29 cellular contexts compared by ENCODE assay signal in the genomic region with DNA sequence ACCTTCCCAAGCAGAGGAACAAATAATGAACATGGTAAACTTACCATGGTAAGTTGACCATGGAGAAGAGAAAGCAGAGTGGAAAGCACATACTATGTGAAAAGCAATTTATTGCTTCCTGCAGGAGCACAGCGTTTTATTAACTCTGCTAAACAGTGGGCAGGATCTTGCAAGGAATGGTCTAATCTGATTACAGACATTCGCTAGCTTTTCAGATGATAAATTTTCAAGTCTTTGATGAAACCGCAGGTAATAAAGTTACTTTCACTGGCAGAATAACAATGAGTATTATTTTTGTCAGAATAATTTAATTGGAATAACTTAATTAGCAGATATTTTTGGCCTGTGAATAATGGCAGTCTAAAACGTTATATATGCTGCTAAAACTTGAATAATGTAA.
"Had no signal": no experiment of that assay in that cellular context is flagged by ENCODE, and none has a peak within 500 bp of the region (broad histone marks: within the 10 kb centered on the region; RNA-seq: fewer than 3 reads in every experiment).

No MANE protein-coding gene starts in this region.

- H3K9me3 Mint-ChIP-seq: activated CD8-positive, alpha-beta T cell treated with anti-CD3 and anti-CD28 coated beads for 36 hours; central memory CD8-positive, alpha-beta T cell had no signal

- H3K4me1 ChIP-seq: esophagus squamous epithelium, gastroesophageal sphincter, heart right ventricle had no signal

- H3K4me3 ChIP-seq: esophagus squamous epithelium, gastroesophageal sphincter, heart right ventricle, hepatocyte had no signal

- H3K4me2 ChIP-seq: hepatocyte had no signal

- H3K79me2 ChIP-seq: hepatocyte had no signal

- H3K4me1 Mint-ChIP-seq: activated T-helper 17 cell treated with anti-CD3 and anti-CD28 coated beads, Interleukin-2, amount 50 U/mL, for 72 hours; central memory CD8-positive, alpha-beta T cell; WTC11 had no signal

- H3K27me3 Mint-ChIP-seq: activated CD8-positive, alpha-beta T cell treated with anti-CD3 and anti-CD28 coated beads for 36 hours; activated naive CD8-positive, alpha-beta T cell; activated T-helper 17 cell treated with anti-CD3 and anti-CD28 coated beads, Interleukin-2, amount 50 U/mL, for 72 hours; central memory CD8-positive, alpha-beta T cell; effector memory CD8-positive, alpha-beta T cell had no signal

- H3K36me3 Mint-ChIP-seq: activated naive CD8-positive, alpha-beta T cell; WTC11 had no signal

- H3K4me3 Mint-ChIP-seq: activated CD8-positive, alpha-beta T cell treated with anti-CD3 and anti-CD28 coated beads for 36 hours; activated naive CD8-positive, alpha-beta T cell; activated T-cell treated with anti-CD3 and anti-CD28 coated beads, Interleukin-2, amount 50 U/mL, for 4 hours; activated T-helper 17 cell treated with anti-CD3 and anti-CD28 coated beads, Interleukin-2, amount 50 U/mL, for 72 hours; central memory CD8-positive, alpha-beta T cell; effector memory CD8-positive, alpha-beta T cell; WTC11 had no signal

- H3K27ac ChIP-seq: brain microvascular endothelial cell, esophagus squamous epithelium, gastroesophageal sphincter, heart right ventricle, hepatocyte had no signal

- H3K27ac Mint-ChIP-seq: activated CD8-positive, alpha-beta T cell treated with anti-CD3 and anti-CD28 coated beads for 36 hours; activated naive CD8-positive, alpha-beta T cell; activated T-helper 17 cell treated with anti-CD3 and anti-CD28 coated beads, Interleukin-2, amount 50 U/mL, for 72 hours; effector memory CD8-positive, alpha-beta T cell; WTC11 had no signal

- H3K27me3 ChIP-seq: brain microvascular endothelial cell, esophagus squamous epithelium, gastroesophageal sphincter, heart right ventricle, hepatocyte had no signal

- FAIRE-seq: astrocyte, bronchial epithelial cell, colon had no signal

- H3K36me3 ChIP-seq: brain microvascular endothelial cell, esophagus squamous epithelium, gastroesophageal sphincter, heart right ventricle had no signal

- DNase-seq: activated CD4-positive, alpha-beta T cell treated with anti-CD3 and anti-CD28 coated beads for 1 hour; activated CD4-positive, alpha-beta T cell treated with anti-CD3 and anti-CD28 coated beads for 4 hours; activated CD4-positive, alpha-beta T cell treated with anti-CD3 and anti-CD28 coated beads, Interleukin-2, amount 50 U/mL, for 1 hour; activated CD4-positive, alpha-beta T cell treated with anti-CD3 and anti-CD28 coated beads, Interleukin-2, amount 50 U/mL, for 48 hours; activated CD8-positive, alpha-beta memory T cell treated with anti-CD3 and anti-CD28 coated beads for 24 hours; activated CD8-positive, alpha-beta T cell treated with anti-CD3 and anti-CD28 coated beads for 36 hours; activated effector memory CD4-positive, alpha-beta T cell treated with Interleukin-2 at 50 U/mL for 16 hours; activated gamma-delta T cell treated with Interleukin-2 at 50 U/mL for 16 hours; activated naive CD4-positive, alpha-beta T cell treated with anti-CD3 and anti-CD28 coated beads, Interleukin-2, amount 50 U/mL, for 16 hours; activated naive CD4-positive, alpha-beta T cell treated with Interleukin-2 at 50 U/mL for 16 hours; activated T-cell treated with anti-CD3 and anti-CD28 coated beads, Interleukin-2, amount 50 U/mL, for 4 hours; amniotic stem cell; anterior cingulate cortex; cortex of kidney; effector CD4-positive, alpha-beta T cell; effector memory CD8-positive, alpha-beta T cell; esophagus squamous epithelium; foreskin melanocyte; heart right ventricle had no signal

- H3K9me3 ChIP-seq: gastroesophageal sphincter had no signal

- ATAC-seq: activated CD8-positive, alpha-beta T cell treated with anti-CD3 and anti-CD28 coated beads for 36 hours; activated T-cell treated with anti-CD3 and anti-CD28 coated beads, Interleukin-2, amount 50 U/mL, for 4 hours; activated T-helper 17 cell treated with anti-CD3 and anti-CD28 coated beads, Interleukin-2, amount 50 U/mL, for 72 hours; effector memory CD8-positive, alpha-beta T cell; gastroesophageal sphincter; heart right ventricle; WTC11 had no signal

- H2AFZ ChIP-seq: hepatocyte had no signal
